8 cellular contexts compared by ENCODE assay signal in genomic region chr1:22709891-22710687, GRCh38. TPM values are rescaled to one million over a fixed set of nuclear protein-coding genes. Genes with fewer than 3 reads are reported as not detected.
A peak's percentile ranks its signal among the peaks of the same experiment; 100 is the strongest.
DNase-seq lines count a peak whose midpoint lies in the region; ATAC-seq and TF ChIP-seq lines count a peak whose summit lies in the region.

No MANE protein-coding gene starts in this region.

- peak overlapping the region; percentile 49 for H3K4me3 ChIP-seq in BJ (ENCODE audit: low read depth, low read length)
- H3K4me3 ChIP-seq in HFF-Myc (replicated peaks; ENCODE audit: low read depth, low read length): peak overlapping the region; percentile 31
- H3K4me3 ChIP-seq in mammary epithelial cell (replicated peaks in 1 of 3; ENCODE audit: insufficient read depth in 1 of 3, low read depth in 2 of 3, low read length in 3 of 3): peak overlapping the region; percentile 23 to 43 (median 43)

- no peaks in the 10 kb centered on the region for H4K20me1 ChIP-seq in mammary epithelial cell (ENCODE audit: insufficient read depth, low read length)

- no peak for ATAC-seq in GM21737 (IDR thresholded peaks at IDR 0.05; ENCODE audit: unreplicated experiment)

- H3K4me2 ChIP-seq in mammary epithelial cell (ENCODE audit: insufficient read depth, low read depth, low read length): peak overlapping the region; percentile 83

- no TSS peak for BruUV-seq in mammary epithelial cell (replicated peaks; lab: Mats Ljungman, UMichigan)

- no peak for DNase-seq in BJ (ENCODE audit: low read depth)
- DNase-seq in HFF-Myc (ENCODE audit: extremely low read depth, low read depth): no peak
- DNase-seq in RPMI8226: peak; percentile 76
- DNase-seq in mammary epithelial cell: peak; percentile 19
- DNase-seq in islet precursor cell: peak; percentile 67
- peak; percentile 13 for DNase-seq in stimulated activated CD4-positive, alpha-beta T cell treated with anti-CD3 and anti-CD28 coated beads, Interleukin-2, amount 100 ng/mL, for 4 hours (ENCODE audit: low read depth)
- no peak for DNase-seq in effector CD4-positive, alpha-beta T cell

- CTCF ChIA-PET in BJ (lab: Yijun Ruan, JAX): interaction anchor here (1.6 to 8.3 kb wide), 3 partner anchors 23 to 178 kb away, joined by 4 to 182 read pairs (median 11); no protein-coding TSS in a partner anchor
- CTCF ChIA-PET in mammary epithelial cell (lab: Charles Lee; ENCODE audit: low non-redundant PET): no interaction called here

- no peak overlapping the region for H3K27ac ChIP-seq in mammary epithelial cell (ENCODE audit: insufficient read depth, low read depth, low read length)

- POLR2A ChIA-PET in BJ (lab: Charles Lee): no interaction called here

- H3K27me3 ChIP-seq in BJ (ENCODE audit: control insufficient read depth, insufficient read depth, low read length): 0 out of 2 replicates have a peak, but pooled peaks cover 2% of the 10 kb centered on the region
- peaks cover 4% of the 10 kb centered on the region for H3K27me3 ChIP-seq in mammary epithelial cell (ENCODE audit: insufficient read depth, low read length)

- 0% methylated on average over 2 of the region's 47 CpGs for WGBS in mammary epithelial cell (ENCODE audit: low coverage, missing lambda C conversion rate)

- dilution Hi-C loops in mammary epithelial cell (cut with HindIII; ENCODE audit: low sequenced_read_pairs): loop anchor here (5.0 kb wide), 2 partner anchors 47 to 177 kb away; no protein-coding TSS in a partner anchor

- no peaks in the 10 kb centered on the region for H3K79me2 ChIP-seq in mammary epithelial cell (ENCODE audit: insufficient read depth, low read length)

- peaks cover 2% of the 10 kb centered on the region for H3K4me1 ChIP-seq in mammary epithelial cell (ENCODE audit: insufficient read depth, low read length)

- no peak overlapping the region for H3K9ac ChIP-seq in mammary epithelial cell (ENCODE audit: insufficient read depth, low read length)

- intact Hi-C loops in mammary epithelial cell (cut with micrococcal nuclease): loop anchor here (5.0 kb wide), 1 partner anchor 42 kb away; no protein-coding TSS in a partner anchor

- no peaks in the 10 kb centered on the region for H3K9me3 ChIP-seq in mammary epithelial cell (replicated peaks; ENCODE audit: insufficient read depth, low read length)

- in situ Hi-C loops in mammary epithelial cell (cut with MboI; ENCODE audit: low sequenced_read_pairs in 2 of 2): loop anchor here (10.0 kb wide), 2 partner anchors 165 to 175 kb away; no protein-coding TSS in a partner anchor

- H2AFZ ChIP-seq in mammary epithelial cell (ENCODE audit: low read depth, low read length): peak overlapping the region; percentile 60

- TF ChIP-seq CTCF in BJ (IDR thresholded peaks at IDR 0.05; ENCODE audit: insufficient read depth, low read depth, low read length): no peak
- TF ChIP-seq CTCF in HFF-Myc (IDR thresholded peaks at IDR 0.05; ENCODE audit: low read depth, low read length, missing control alignments): no peak
- no peak for TF ChIP-seq CTCF in mammary epithelial cell (conservative IDR thresholded peaks at IDR 0.05 in 1 of 2, IDR thresholded peaks at IDR 0.05 in 1 of 2; ENCODE audit: extremely low read depth in 1 of 2, insufficient read depth in 1 of 2, low read depth in 1 of 2, low read length in 2 of 2)

- H3K36me3 ChIP-seq in BJ (ENCODE audit: control insufficient read depth, insufficient read depth, low read length) (no peaks in the 10 kb centered on the region), mammary epithelial cell (ENCODE audit: insufficient read depth, low read length) (no peaks in the 10 kb centered on the region)

RNA-seq across cellular contexts. Expression of gene EPHB2, which starts 0.6 kb away (rescaled TPM):
- polyA plus RNA-seq in BJ (2011; rRNA removed): 4.9 and 8.7 TPM in 2 replicates
- polyA minus RNA-seq in BJ (2011; rRNA and poly(A)+ RNA removed): 18.1 and 18.2 TPM in 2 replicates
- 10 to 100 TPM in 1 of 2 donors, 1 to 10 TPM in 1; 4.9 to 46.3 TPM for total RNA-seq in mammary epithelial cell
- polyA plus RNA-seq in mammary epithelial cell: 2.4 TPM
- polyA minus RNA-seq in mammary epithelial cell: 7.4 TPM

RNA-seq across cellular contexts. Expression of gene C1QB, which starts 57.1 kb away (rescaled TPM):
- polyA plus RNA-seq in BJ (2011; rRNA removed) (not detected in 2 replicates), mammary epithelial cell (not detected)
- polyA minus RNA-seq in BJ (2011; rRNA and poly(A)+ RNA removed): not detected in 2 replicates
- total RNA-seq in mammary epithelial cell: not detected
- polyA minus RNA-seq in mammary epithelial cell: not detected

Comparison
In these comparisons a context has a peak if more than half of its experiments do, and no peak if none do; other contexts are left out.
1. DNase-seq: peak in RPMI8226 (single experiment), mammary epithelial cell (single experiment), islet precursor cell (single experiment) and stimulated activated CD4-positive, alpha-beta T cell treated with anti-CD3 and anti-CD28 coated beads, Interleukin-2, amount 100 ng/mL, for 4 hours (single experiment); none in BJ (single experiment), HFF-Myc (single experiment) and effector CD4-positive, alpha-beta T cell (single experiment).
2. Peak in every context shown above with its lines, with median percentiles within 50 percentile points of each other: H3K4me3 ChIP-seq.